Comparison of ENCODE assay signal across 1 cellular context in genomic region chr4:118842055-118842454, GRCh38.
A peak's percentile ranks its signal among the peaks of the same experiment; 100 is the strongest.
TF ChIP-seq lines count a peak whose summit lies in the region.

No MANE protein-coding gene starts in this region.

TF ChIP-seq in IMR-90, 13 proteins besides CTCF, POLR2A, EP300 and RAD21 (continued from another document):
- TF ChIP-seq RFX5 (IDR thresholded peaks at IDR 0.05; ENCODE audit: low read depth, low read length) (no peak), MAZ (IDR thresholded peaks at IDR 0.05; ENCODE audit: borderline replicate concordance, low read depth, low read length) (no peak), CEBPB (IDR thresholded peaks at IDR 0.05; ENCODE audit: low read depth, low read length) (0 out of 2 replicates have a peak, but pooled peaks have one; percentile 9)
TF ChIP-seq in IMR-90: peak in this region for 4.
